8 cellular contexts compared by ENCODE assay signal in the genomic region with DNA sequence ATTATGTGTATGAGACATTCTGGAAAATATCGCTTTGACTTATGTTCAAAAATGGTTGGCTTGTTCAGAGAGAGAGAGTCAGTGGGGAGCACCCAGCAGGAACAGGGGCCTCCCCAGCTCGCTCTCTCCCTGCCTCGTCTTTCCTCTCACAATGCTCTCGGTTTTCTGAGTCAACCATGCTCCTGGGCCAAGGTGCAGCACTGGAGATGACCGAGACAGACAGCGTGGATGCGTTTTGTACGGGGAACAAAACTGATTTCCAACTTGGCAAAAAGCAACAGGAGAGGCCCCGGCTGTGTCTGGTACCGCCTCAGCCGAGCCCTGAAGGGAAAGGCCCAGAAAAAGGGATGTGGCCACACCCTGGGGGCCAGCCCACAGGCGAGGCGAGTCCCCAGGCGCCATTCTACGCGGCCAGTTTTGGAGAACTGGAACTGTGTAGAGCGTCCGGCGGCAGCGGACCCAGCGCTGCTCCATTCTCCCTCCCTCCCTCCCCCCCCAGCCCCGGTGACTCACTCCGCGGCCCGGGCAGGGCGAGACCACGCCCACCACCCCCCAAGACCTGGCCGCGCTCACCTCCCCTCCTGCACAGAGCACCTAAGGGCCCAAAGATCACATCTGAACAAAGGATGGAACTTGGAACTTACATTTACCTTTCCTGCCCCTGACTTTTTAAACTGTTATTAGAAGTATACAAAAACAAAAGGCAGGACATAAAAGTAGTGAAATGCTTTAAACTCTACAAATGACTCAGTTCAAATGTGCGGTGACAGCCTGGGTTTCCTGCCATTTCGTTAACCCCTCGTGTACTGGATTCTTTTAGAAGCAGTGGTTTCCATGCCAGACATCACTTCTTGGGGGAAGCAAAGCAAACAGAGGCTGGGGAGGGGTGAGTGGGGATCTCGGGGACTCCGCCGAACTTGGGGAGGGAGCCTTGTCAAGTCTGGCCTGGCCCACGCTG. TPM values are rescaled to one million over a fixed set of nuclear protein-coding genes. Genes with fewer than 3 reads are reported as not detected.
DNase-seq lines count a peak whose midpoint lies in the region; ATAC-seq and TF ChIP-seq lines count a peak whose summit lies in the region.

No MANE protein-coding gene starts in this region.

- CTCF ChIA-PET in AG04449 (lab: Yijun Ruan, JAX): no interaction called here

- H3K27me3 ChIP-seq in effector memory CD4-positive, alpha-beta T cell (replicated peaks; ENCODE audit: control insufficient read depth, insufficient read depth, low read length, poor library complexity, severe bottlenecking): no peaks in the 10 kb centered on the region

- no peaks in the 10 kb centered on the region for H3K36me3 ChIP-seq in effector memory CD4-positive, alpha-beta T cell (ENCODE audit: control insufficient read depth, insufficient read depth, low read length)

- peaks cover 30% of the 10 kb centered on the region for H3K4me1 Mint-ChIP-seq in mesothelial cell of epicardium
- peaks cover 68% of the 10 kb centered on the region for H3K4me1 Mint-ChIP-seq in stimulated activated memory B cell treated with anti-CD40 and anti-IgM and Interleukin-4, amounts not matched to agents 10 μg/mL and 1 μg/mL and 100 μg/mL, for 72 hours

- H3K4me1 ChIP-seq in effector memory CD4-positive, alpha-beta T cell (ENCODE audit: control insufficient read depth, insufficient read depth, low read length, poor library complexity, severe bottlenecking): peaks cover 67% of the 10 kb centered on the region

- H3K4me3 ChIP-seq in AG04449 (ENCODE audit: low read depth, low read length): peak overlapping the region; percentile 51
- H3K4me3 ChIP-seq in effector memory CD4-positive, alpha-beta T cell (ENCODE audit: insufficient read depth, low read depth, low read length, poor library complexity, severe bottlenecking): peak overlapping the region; percentile 57

- no peaks in the 10 kb centered on the region for H3K9me3 ChIP-seq in effector memory CD4-positive, alpha-beta T cell (ENCODE audit: control insufficient read depth, low read length)

- H3K27ac Mint-ChIP-seq in mesothelial cell of epicardium: peak overlapping the region; percentile 88
- peak overlapping the region; percentile 89 for H3K27ac Mint-ChIP-seq in stimulated activated memory B cell treated with anti-CD40 and anti-IgM and Interleukin-4, amounts not matched to agents 10 μg/mL and 1 μg/mL and 100 μg/mL, for 72 hours

- POLR2A ChIA-PET in AG04449 (lab: Yijun Ruan, JAX): no interaction called here

- peak; percentile 74 for ATAC-seq in GM19467 (IDR thresholded peaks at IDR 0.05; ENCODE audit: unreplicated experiment)
- ATAC-seq in stimulated activated memory B cell treated with anti-CD40 and anti-IgM and Interleukin-4, amounts not matched to agents 10 μg/mL and 1 μg/mL and 100 μg/mL, for 72 hours: peak; percentile 95

- H3K27me3 Mint-ChIP-seq in mesothelial cell of epicardium (ENCODE audit: low read depth): peaks cover 5% of the 10 kb centered on the region
- peaks cover 15% of the 10 kb centered on the region for H3K27me3 Mint-ChIP-seq in stimulated activated memory B cell treated with anti-CD40 and anti-IgM and Interleukin-4, amounts not matched to agents 10 μg/mL and 1 μg/mL and 100 μg/mL, for 72 hours

- no peaks in the 10 kb centered on the region for H3K36me3 Mint-ChIP-seq in mesothelial cell of epicardium
- no peaks in the 10 kb centered on the region for H3K36me3 Mint-ChIP-seq in stimulated activated memory B cell treated with anti-CD40 and anti-IgM and Interleukin-4, amounts not matched to agents 10 μg/mL and 1 μg/mL and 100 μg/mL, for 72 hours

- H3K9me3 Mint-ChIP-seq in mesothelial cell of epicardium: peaks cover 4% of the 10 kb centered on the region
- H3K9me3 Mint-ChIP-seq in stimulated activated memory B cell treated with anti-CD40 and anti-IgM and Interleukin-4, amounts not matched to agents 10 μg/mL and 1 μg/mL and 100 μg/mL, for 72 hours: peaks cover 2% of the 10 kb centered on the region

- H3K4me3 Mint-ChIP-seq in mesothelial cell of epicardium: peak overlapping the region; percentile 60
- peak overlapping the region; percentile 72 for H3K4me3 Mint-ChIP-seq in stimulated activated memory B cell treated with anti-CD40 and anti-IgM and Interleukin-4, amounts not matched to agents 10 μg/mL and 1 μg/mL and 100 μg/mL, for 72 hours

- H3K27ac ChIP-seq in effector memory CD4-positive, alpha-beta T cell (ENCODE audit: insufficient read depth, low read length, poor library complexity, severe bottlenecking): peak overlapping the region; percentile 86

- DNase-seq in AG04449 (ENCODE audit: low read depth, low spot score) (no peak), HK-2 (ENCODE audit: unreplicated experiment) (peak; percentile 79), mesothelial cell of epicardium (ENCODE audit: low spot score in 2 of 2, unreplicated experiment in 2 of 2) (no peak), NCI-H2081 (lab: John Stamatoyannopoulos, UW) (no peak)
- DNase-seq in activated CD4-positive, alpha-beta T cell treated with anti-CD3 and anti-CD28 coated beads, Interleukin-2, amount 50 U/mL, for 4 hours: peak; percentile 59 to 61
- DNase-seq in effector memory CD4-positive, alpha-beta T cell: peak; percentile 32 to 62 (median 56)

- TF ChIP-seq CTCF in AG04449 (IDR thresholded peaks at IDR 0.05; ENCODE audit: insufficient read depth, low read length, missing control alignments): no peak
- no peak for TF ChIP-seq CTCF in mesothelial cell of epicardium (IDR thresholded peaks at IDR 0.05; ENCODE audit: unreplicated experiment)

RNA-seq across cellular contexts. Expression of a gene that starts 12.7 kb away (rescaled TPM):
- total RNA-seq in mesothelial cell of epicardium: 0.18 to 0.49 TPM (median 0.22 TPM) in 3 replicates

Comparison
In these comparisons a context has a peak if more than half of its experiments do, and no peak if none do; other contexts are left out.
1. DNase-seq: peak in HK-2 (single experiment), activated CD4-positive, alpha-beta T cell treated with anti-CD3 and anti-CD28 coated beads, Interleukin-2, amount 50 U/mL, for 4 hours (2 of 2) and effector memory CD4-positive, alpha-beta T cell (3 of 3); none in AG04449 (single experiment), mesothelial cell of epicardium (0 of 2) and NCI-H2081 (0 of 2).